In the genomic region with DNA sequence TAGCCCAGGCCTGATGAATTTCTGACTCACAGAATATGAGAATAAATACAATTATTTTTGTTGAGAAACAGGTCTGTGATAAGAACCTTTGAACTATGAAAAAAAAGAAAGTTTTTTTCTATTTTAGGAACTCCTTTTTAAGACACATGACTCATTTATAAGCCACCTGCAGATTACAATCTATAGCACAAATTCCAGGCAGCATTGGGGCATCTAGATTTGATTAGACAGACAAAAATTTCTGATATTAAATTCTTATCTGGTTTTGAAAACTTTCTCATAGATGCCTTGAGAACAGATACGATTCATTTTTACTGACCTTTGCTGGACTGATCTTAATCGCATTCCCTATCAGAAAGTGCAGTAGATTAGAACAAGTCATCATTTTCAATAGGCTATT, we compare ENCODE assay signal across 33 cellular contexts.
"Had no signal": no experiment of that assay in that cellular context is flagged by ENCODE, and none has a peak within 500 bp of the region (broad histone marks: within the 10 kb centered on the region; RNA-seq: fewer than 3 reads in every experiment).

No MANE protein-coding gene starts in this region.

- H3K4me1 Mint-ChIP-seq: activated B cell treated with CpG ODN at 0.5 μM for 24 hours; activated CD4-positive, alpha-beta T cell treated with anti-CD3 and anti-CD28 coated beads, Interleukin-2, amount 10 ng/mL, durations not matched to agents 24 days and 14 days; activated naive CD4-positive, alpha-beta T cell treated with anti-CD3 and anti-CD28 coated beads, Interleukin-2, amount 10 ng/mL, durations not matched to agents 7 days and 5 days; activated naive CD4-positive, alpha-beta T cell treated with anti-CD3 and anti-CD28 coated beads, Interleukin-2, amount 50 U/mL, for 24 hours; activated naive CD8-positive, alpha-beta T cell treated with anti-CD3 and anti-CD28 coated beads, Interleukin-2, amount 10 ng/mL, durations not matched to agents 7 days and 5 days; activated naive CD8-positive, alpha-beta T cell treated with anti-CD3 and anti-CD28 coated beads, Interleukin-2, amount 50 U/mL, for 24 hours; central memory CD8-positive, alpha-beta T cell had no signal

- H3K27me3 Mint-ChIP-seq: activated B cell treated with CpG ODN at 0.5 μM for 24 hours; activated CD4-positive, alpha-beta memory T cell treated with anti-CD3 and anti-CD28 coated beads for 36 hours; activated CD4-positive, alpha-beta T cell treated with anti-CD3 and anti-CD28 coated beads, Interleukin-2, amount 10 ng/mL, durations not matched to agents 24 days and 14 days; activated naive CD4-positive, alpha-beta T cell treated with anti-CD3 and anti-CD28 coated beads, Interleukin-2, amount 10 ng/mL, durations not matched to agents 7 days and 5 days; activated naive CD8-positive, alpha-beta T cell treated with anti-CD3 and anti-CD28 coated beads, Interleukin-2, amount 10 ng/mL, durations not matched to agents 7 days and 5 days had no signal

- H3K9me3 Mint-ChIP-seq: activated B cell treated with CpG ODN at 0.5 μM for 24 hours; activated CD4-positive, alpha-beta memory T cell treated with anti-CD3 and anti-CD28 coated beads for 36 hours; activated CD4-positive, alpha-beta T cell treated with anti-CD3 and anti-CD28 coated beads, Interleukin-2, amount 10 ng/mL, durations not matched to agents 24 days and 14 days; activated CD8-positive, alpha-beta T cell treated with anti-CD3 and anti-CD28 coated beads for 36 hours; activated naive CD4-positive, alpha-beta T cell treated with anti-CD3 and anti-CD28 coated beads, Interleukin-2, amount 10 ng/mL, durations not matched to agents 7 days and 5 days; activated naive CD4-positive, alpha-beta T cell treated with anti-CD3 and anti-CD28 coated beads, Interleukin-2, amount 50 U/mL, for 24 hours; activated naive CD8-positive, alpha-beta T cell treated with anti-CD3 and anti-CD28 coated beads, Interleukin-2, amount 10 ng/mL, durations not matched to agents 7 days and 5 days; activated naive CD8-positive, alpha-beta T cell treated with anti-CD3 and anti-CD28 coated beads, Interleukin-2, amount 50 U/mL, for 24 hours; activated T-cell treated with anti-CD3 and anti-CD28 coated beads, Interleukin-2, amount 50 U/mL, for 24 hours; activated T-helper 2 cell treated with anti-CD3 and anti-CD28 coated beads, Interferon-gamma antibody, Interleukin-2, Interleukin-4, amounts not matched to agents 10 μg/mL and 5 μg/mL and 100 μg/mL, durations not matched to agents 14 hours and 24 hours and 36 hours; central memory CD8-positive, alpha-beta T cell; T-helper 1 cell treated with Interleukin-12 subunit alpha and Interleukin-12 subunit beta and Interleukin-4 antibody, amounts not matched to agents 30 μg/mL and 1 μg/mL, for 36 hours; T-helper 2 cell treated with Interferon-gamma antibody and Interleukin-4, amounts not matched to agents 5 μg/mL and 100 μg/mL, for 36 hours had no signal

- H3K4me1 ChIP-seq: ascending aorta had no signal

- H3K27me3 ChIP-seq: ascending aorta, cardiac muscle cell had no signal

- H3K36me3 ChIP-seq: ascending aorta, cardiac muscle cell had no signal

- H3K27ac Mint-ChIP-seq: activated B cell treated with CpG ODN at 0.5 μM for 24 hours; activated CD4-positive, alpha-beta memory T cell treated with anti-CD3 and anti-CD28 coated beads for 36 hours; activated CD4-positive, alpha-beta T cell treated with anti-CD3 and anti-CD28 coated beads, Interleukin-2, amount 10 ng/mL, durations not matched to agents 24 days and 14 days; activated CD8-positive, alpha-beta T cell treated with anti-CD3 and anti-CD28 coated beads for 36 hours; activated naive CD4-positive, alpha-beta T cell treated with anti-CD3 and anti-CD28 coated beads, Interleukin-2, amount 10 ng/mL, durations not matched to agents 7 days and 5 days; activated naive CD4-positive, alpha-beta T cell treated with anti-CD3 and anti-CD28 coated beads, Interleukin-2, amount 50 U/mL, for 24 hours; activated naive CD8-positive, alpha-beta T cell; activated naive CD8-positive, alpha-beta T cell treated with anti-CD3 and anti-CD28 coated beads, Interleukin-2, amount 10 ng/mL, durations not matched to agents 7 days and 5 days; activated naive CD8-positive, alpha-beta T cell treated with anti-CD3 and anti-CD28 coated beads, Interleukin-2, amount 50 U/mL, for 24 hours; activated T-cell treated with anti-CD3 and anti-CD28 coated beads, Interleukin-2, amount 50 U/mL, for 24 hours; activated T-helper 2 cell treated with anti-CD3 and anti-CD28 coated beads, Interferon-gamma antibody, Interleukin-2, Interleukin-4, amounts not matched to agents 10 μg/mL and 5 μg/mL and 100 μg/mL, durations not matched to agents 14 hours and 24 hours and 36 hours; brain; T-helper 1 cell treated with Interleukin-12 subunit alpha and Interleukin-12 subunit beta and Interleukin-4 antibody, amounts not matched to agents 30 μg/mL and 1 μg/mL, for 36 hours; T-helper 2 cell treated with Interferon-gamma antibody and Interleukin-4, amounts not matched to agents 5 μg/mL and 100 μg/mL, for 36 hours had no signal

- H3K36me3 Mint-ChIP-seq: activated CD4-positive, alpha-beta memory T cell treated with anti-CD3 and anti-CD28 coated beads for 36 hours; activated naive CD4-positive, alpha-beta T cell treated with anti-CD3 and anti-CD28 coated beads, Interleukin-2, amount 10 ng/mL, durations not matched to agents 7 days and 5 days; activated naive CD4-positive, alpha-beta T cell treated with anti-CD3 and anti-CD28 coated beads, Interleukin-2, amount 50 U/mL, for 24 hours; activated naive CD8-positive, alpha-beta T cell; activated naive CD8-positive, alpha-beta T cell treated with anti-CD3 and anti-CD28 coated beads, Interleukin-2, amount 10 ng/mL, durations not matched to agents 7 days and 5 days; brain had no signal

- H3K27ac ChIP-seq: ascending aorta, cardiac muscle cell had no signal

- H3K9me3 ChIP-seq: ascending aorta had no signal

- H3K4me3 ChIP-seq: ascending aorta, cardiac muscle cell had no signal

- ATAC-seq: activated CD8-positive, alpha-beta T cell treated with anti-CD3 and anti-CD28 coated beads for 36 hours; activated naive CD8-positive, alpha-beta T cell treated with anti-CD3 and anti-CD28 coated beads, Interleukin-2, amount 50 U/mL, for 24 hours had no signal

- DNase-seq: activated B cell treated with CpG ODN at 0.5 μM for 24 hours; activated CD4-positive, alpha-beta memory T cell treated with anti-CD3 and anti-CD28 coated beads for 36 hours; activated CD4-positive, alpha-beta T cell treated with anti-CD3 and anti-CD28 coated beads for 4 hours; activated CD4-positive, alpha-beta T cell treated with anti-CD3 and anti-CD28 coated beads, Interleukin-2, amount 10 ng/mL, durations not matched to agents 24 days and 14 days; activated CD4-positive, alpha-beta T cell treated with anti-CD3 and anti-CD28 coated beads, Interleukin-2, amount 50 U/mL, for 1 hour; activated CD4-positive, alpha-beta T cell treated with anti-CD3 and anti-CD28 coated beads, Interleukin-2, amount 50 U/mL, for 4 hours; activated CD4-positive, CD25-positive, alpha-beta regulatory T cell treated with anti-CD3 and anti-CD28 coated beads, Interleukin-2, amount 50 U/mL, for 72 hours; activated CD8-positive, alpha-beta memory T cell treated with anti-CD3 and anti-CD28 coated beads, Interleukin-2, amount 50 U/mL, for 4 hours; activated CD8-positive, alpha-beta T cell treated with anti-CD3 and anti-CD28 coated beads for 36 hours; activated effector memory CD4-positive, alpha-beta T cell treated with Interleukin-2 at 50 U/mL for 16 hours; activated gamma-delta T cell; activated naive CD4-positive, alpha-beta T cell treated with anti-CD3 and anti-CD28 coated beads, Interleukin-2, amount 10 ng/mL, durations not matched to agents 7 days and 5 days; activated naive CD4-positive, alpha-beta T cell treated with Interleukin-2 at 50 U/mL for 16 hours; activated naive CD8-positive, alpha-beta T cell treated with anti-CD3 and anti-CD28 coated beads, Interleukin-2, amount 10 ng/mL, durations not matched to agents 7 days and 5 days; activated naive CD8-positive, alpha-beta T cell treated with anti-CD3 and anti-CD28 coated beads, Interleukin-2, amount 50 U/mL, for 24 hours; activated T-cell treated with anti-CD3 and anti-CD28 coated beads for 4 hours; activated T-cell treated with anti-CD3 and anti-CD28 coated beads, Interleukin-2, amount 50 U/mL, for 24 hours; activated T-cell treated with anti-CD3 and anti-CD28 coated beads, Interleukin-2, amount 50 U/mL, for 48 hours; amygdala; anterior cingulate cortex; caudate nucleus; cerebellar nuclear complex; T-helper 2 cell; T-helper 9 cell had no signal

- H3K4me3 Mint-ChIP-seq: activated B cell treated with CpG ODN at 0.5 μM for 24 hours; activated CD4-positive, alpha-beta memory T cell treated with anti-CD3 and anti-CD28 coated beads for 36 hours; activated CD4-positive, alpha-beta T cell treated with anti-CD3 and anti-CD28 coated beads, Interleukin-2, amount 10 ng/mL, durations not matched to agents 24 days and 14 days; activated CD8-positive, alpha-beta T cell treated with anti-CD3 and anti-CD28 coated beads for 36 hours; activated naive CD4-positive, alpha-beta T cell treated with anti-CD3 and anti-CD28 coated beads, Interleukin-2, amount 10 ng/mL, durations not matched to agents 7 days and 5 days; activated naive CD4-positive, alpha-beta T cell treated with anti-CD3 and anti-CD28 coated beads, Interleukin-2, amount 50 U/mL, for 24 hours; activated naive CD8-positive, alpha-beta T cell; activated naive CD8-positive, alpha-beta T cell treated with anti-CD3 and anti-CD28 coated beads, Interleukin-2, amount 10 ng/mL, durations not matched to agents 7 days and 5 days; activated naive CD8-positive, alpha-beta T cell treated with anti-CD3 and anti-CD28 coated beads, Interleukin-2, amount 50 U/mL, for 24 hours; activated T-cell treated with anti-CD3 and anti-CD28 coated beads, Interleukin-2, amount 50 U/mL, for 24 hours; brain; central memory CD8-positive, alpha-beta T cell; T-helper 1 cell treated with Interleukin-12 subunit alpha and Interleukin-12 subunit beta and Interleukin-4 antibody, amounts not matched to agents 30 μg/mL and 1 μg/mL, for 36 hours; T-helper 2 cell treated with Interferon-gamma antibody and Interleukin-4, amounts not matched to agents 5 μg/mL and 100 μg/mL, for 36 hours had no signal
